In the genomic region with DNA sequence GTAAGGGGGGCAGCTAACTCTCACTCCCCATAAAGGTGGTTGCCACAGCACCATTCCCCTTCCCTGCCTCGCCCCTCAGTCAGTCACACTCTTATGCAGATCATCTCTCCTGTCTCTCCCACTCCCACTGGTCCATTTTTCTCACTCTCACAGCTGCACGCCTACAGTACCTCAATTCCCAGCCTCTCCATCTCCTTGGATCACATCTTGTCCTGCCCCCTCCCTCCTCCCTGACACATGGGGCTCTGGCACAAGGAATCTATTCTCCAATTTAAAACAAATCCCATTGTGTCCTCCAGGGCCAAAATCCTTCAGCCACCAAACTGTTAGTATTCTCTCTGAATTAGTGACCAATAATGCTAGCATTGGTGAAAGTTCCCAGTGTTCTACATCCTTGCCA, we compare ENCODE assay signal across 19 cellular contexts.
DNase-seq lines count a peak whose midpoint lies in the region; ATAC-seq and TF ChIP-seq lines count a peak whose summit lies in the region.
"Had no signal": no experiment of that assay in that cellular context is flagged by ENCODE, and none has a peak within 500 bp of the region (broad histone marks: within the 10 kb centered on the region; RNA-seq: fewer than 3 reads in every experiment).

No MANE protein-coding gene starts in this region.

- ATAC-seq in stimulated activated effector memory CD8-positive, alpha-beta T cell treated with anti-CD3 and anti-CD28 coated beads, Interleukin-12 subunit alpha, Interleukin-12 subunit beta, amount 100 ng/mL, for 72 hours: no peak
- ATAC-seq in HG02763 (IDR thresholded peaks at IDR 0.05; ENCODE audit: unreplicated experiment): no peak
- no peak for ATAC-seq in HG03139 (IDR thresholded peaks at IDR 0.05; ENCODE audit: unreplicated experiment)
- ATAC-seq: Panc1 had no signal

- no peak overlapping the region for H3K4me3 Mint-ChIP-seq in activated CD4-positive, alpha-beta T cell treated with anti-CD3 and anti-CD28 coated beads, Interleukin-2, amount 10 ng/mL, durations not matched to agents 24 days and 14 days
- H3K4me3 Mint-ChIP-seq in nephron: no peak overlapping the region
- H3K4me3 Mint-ChIP-seq in stimulated activated effector memory CD8-positive, alpha-beta T cell treated with anti-CD3 and anti-CD28 coated beads, Interleukin-12 subunit alpha, Interleukin-12 subunit beta, amount 100 ng/mL, for 72 hours: no peak overlapping the region
- H3K4me3 Mint-ChIP-seq: IgD-negative memory B cell had no signal

- TF ChIP-seq CTCF in nephron (IDR thresholded peaks at IDR 0.05; ENCODE audit: unreplicated experiment in 3 of 3): no peak

- intact Hi-C loops in activated CD4-positive, alpha-beta T cell treated with anti-CD3 and anti-CD28 coated beads, Interleukin-2, amount 10 ng/mL, durations not matched to agents 24 days and 14 days (cut with micrococcal nuclease): no loop called here

- no peaks in the 10 kb centered on the region for H3K27me3 Mint-ChIP-seq in activated CD4-positive, alpha-beta T cell treated with anti-CD3 and anti-CD28 coated beads, Interleukin-2, amount 10 ng/mL, durations not matched to agents 24 days and 14 days
- no peaks in the 10 kb centered on the region for H3K27me3 Mint-ChIP-seq in nephron (ENCODE audit: low read depth)
- H3K27me3 Mint-ChIP-seq: IgD-negative memory B cell had no signal

- H3K9me3 Mint-ChIP-seq in activated CD4-positive, alpha-beta T cell treated with anti-CD3 and anti-CD28 coated beads, Interleukin-2, amount 10 ng/mL, durations not matched to agents 24 days and 14 days: no peaks in the 10 kb centered on the region
- H3K9me3 Mint-ChIP-seq in nephron: no peaks in the 10 kb centered on the region
- no peaks in the 10 kb centered on the region for H3K9me3 Mint-ChIP-seq in stimulated activated effector memory CD8-positive, alpha-beta T cell treated with anti-CD3 and anti-CD28 coated beads, Interleukin-12 subunit alpha, Interleukin-12 subunit beta, amount 100 ng/mL, for 72 hours
- H3K9me3 Mint-ChIP-seq: IgD-negative memory B cell had no signal

- peak overlapping the region; percentile 20 for H3K27ac ChIP-seq in caudate nucleus (ENCODE audit: low read depth, low read length)
- H3K27ac ChIP-seq: C4-2B had no signal

- DNase-seq in activated CD4-positive, alpha-beta T cell treated with anti-CD3 and anti-CD28 coated beads, Interleukin-2, amount 10 ng/mL, durations not matched to agents 24 days and 14 days: no peak
- DNase-seq in activated CD4-positive, alpha-beta T cell treated with anti-CD3 and anti-CD28 coated beads, Interleukin-2, amount 50 U/mL, for 4 hours: no peak
- peak in 8 of 61 donors; percentile 12 to 50 (median 44) for DNase-seq in caudate nucleus (lab: John Stamatoyannopoulos, UW)
- no peak for DNase-seq in stimulated activated effector memory CD8-positive, alpha-beta T cell treated with anti-CD3 and anti-CD28 coated beads, Interleukin-12 subunit alpha, Interleukin-12 subunit beta, amount 100 ng/mL, for 72 hours (ENCODE audit: low spot score in 2 of 2)
- DNase-seq in epidermal melanocyte (ENCODE audit: insufficient read length, low spot score): no peak
- DNase-seq: 8988T, Caco-2, H7, NCI-H1417, NCI-H1930, NCI-H2171 treated with DMSO at 0.1 percent for 48 hours, NCI-H510A, NCI-H82 had no signal

- H3K27ac Mint-ChIP-seq in activated CD4-positive, alpha-beta T cell treated with anti-CD3 and anti-CD28 coated beads, Interleukin-2, amount 10 ng/mL, durations not matched to agents 24 days and 14 days: peak overlapping the region; percentile 49
- peak overlapping the region in 2 of 3 experiments; percentile 10 to 67 for H3K27ac Mint-ChIP-seq in nephron
- H3K27ac Mint-ChIP-seq in stimulated activated effector memory CD8-positive, alpha-beta T cell treated with anti-CD3 and anti-CD28 coated beads, Interleukin-12 subunit alpha, Interleukin-12 subunit beta, amount 100 ng/mL, for 72 hours: peak overlapping the region; percentile 32
- H3K27ac Mint-ChIP-seq: IgD-negative memory B cell had no signal

- peaks cover 13% of the 10 kb centered on the region for H3K36me3 Mint-ChIP-seq in activated CD4-positive, alpha-beta T cell treated with anti-CD3 and anti-CD28 coated beads, Interleukin-2, amount 10 ng/mL, durations not matched to agents 24 days and 14 days (ENCODE audit: low read depth)
- H3K36me3 Mint-ChIP-seq in nephron (ENCODE audit: low read depth): no peaks in the 10 kb centered on the region
- H3K36me3 Mint-ChIP-seq in stimulated activated effector memory CD8-positive, alpha-beta T cell treated with anti-CD3 and anti-CD28 coated beads, Interleukin-12 subunit alpha, Interleukin-12 subunit beta, amount 100 ng/mL, for 72 hours: peaks cover 20% of the 10 kb centered on the region

- H3K4me1 Mint-ChIP-seq in activated CD4-positive, alpha-beta T cell treated with anti-CD3 and anti-CD28 coated beads, Interleukin-2, amount 10 ng/mL, durations not matched to agents 24 days and 14 days: peaks cover 41% of the 10 kb centered on the region
- peaks cover 21% of the 10 kb centered on the region for H3K4me1 Mint-ChIP-seq in nephron
- peaks cover 55% of the 10 kb centered on the region for H3K4me1 Mint-ChIP-seq in stimulated activated effector memory CD8-positive, alpha-beta T cell treated with anti-CD3 and anti-CD28 coated beads, Interleukin-12 subunit alpha, Interleukin-12 subunit beta, amount 100 ng/mL, for 72 hours
